In the genomic region with DNA sequence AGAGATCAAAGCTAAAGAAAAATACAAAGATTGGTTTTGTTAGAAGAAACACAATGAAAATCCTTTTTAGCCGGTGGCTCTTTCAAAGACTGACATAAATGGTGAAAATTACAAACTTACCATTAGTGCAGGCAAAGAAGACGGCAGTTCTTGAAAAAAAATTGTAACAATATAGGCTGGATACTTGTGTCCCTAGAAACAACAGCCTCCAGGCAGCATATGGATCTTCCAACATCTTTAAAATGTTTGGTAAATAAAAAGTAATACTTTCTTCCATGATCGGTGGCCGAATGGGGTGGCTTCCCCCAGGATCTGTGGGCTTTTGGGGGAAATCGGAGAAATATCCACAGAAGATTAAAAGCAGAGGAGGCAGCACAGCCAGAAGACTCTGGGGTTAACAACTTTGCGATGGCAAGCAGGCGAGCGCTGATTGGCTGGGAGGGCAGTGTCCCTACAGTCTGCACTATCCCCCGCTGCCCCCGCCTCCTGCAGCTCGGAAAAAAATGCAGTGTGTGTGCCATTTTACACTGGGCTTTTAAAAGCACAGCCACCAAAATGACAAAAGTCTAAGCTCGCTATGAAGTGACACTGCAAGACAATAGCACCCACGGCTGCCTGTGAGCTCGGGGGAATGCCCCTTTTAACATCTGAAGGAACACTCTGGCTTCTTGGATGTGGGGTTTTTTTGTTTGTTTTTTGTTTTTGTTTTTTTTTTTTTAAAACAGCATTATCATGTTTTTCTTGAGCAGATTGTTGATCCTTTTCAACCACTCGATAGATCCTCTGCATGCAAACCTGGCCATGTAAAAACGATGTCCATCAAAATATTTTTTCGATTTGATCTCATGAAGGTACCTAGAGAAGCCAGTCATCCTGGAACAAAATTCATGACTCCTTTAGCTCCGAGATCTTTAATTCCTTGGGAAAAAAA, we compare ENCODE assay signal across 8 cellular contexts. TPM values are rescaled to one million over a fixed set of nuclear protein-coding genes. Genes with fewer than 3 reads are reported as not detected.
DNase-seq lines count a peak whose midpoint lies in the region; ATAC-seq and TF ChIP-seq lines count a peak whose summit lies in the region.

No MANE protein-coding gene starts in this region.

- ATAC-seq in GM21619 (IDR thresholded peaks at IDR 0.05; ENCODE audit: unreplicated experiment): peak; percentile 97

- H3K27ac ChIP-seq in esophagus muscularis mucosa (replicated peaks in 1 of 4): peak overlapping the region; percentile 83 to 86 (median 86)

- no peak for TF ChIP-seq POLR2A in esophagus muscularis mucosa (IDR thresholded peaks at IDR 0.05; ENCODE audit: low read depth)

- peak overlapping the region; percentile 81 for H3K9ac ChIP-seq in mucosa of stomach (ENCODE audit: low read length)

- H3K9me3 ChIP-seq in esophagus muscularis mucosa: no peaks in the 10 kb centered on the region
- no peaks in the 10 kb centered on the region for H3K9me3 ChIP-seq in mucosa of stomach (ENCODE audit: control insufficient read depth, low read length)

- peak overlapping the region; percentile 82 for H3K4me3 ChIP-seq in Jurkat, Clone E6-1 (ENCODE audit: low read length)
- H3K4me3 ChIP-seq in esophagus muscularis mucosa: peak overlapping the region; percentile 64 to 72 (median 70)
- H3K4me3 ChIP-seq in mucosa of stomach (ENCODE audit: low read length): peak overlapping the region; percentile 71

- no peak for TF ChIP-seq EP300 in esophagus muscularis mucosa (IDR thresholded peaks at IDR 0.05)

- H3K36me3 ChIP-seq in esophagus muscularis mucosa (no peaks in the 10 kb centered on the region), mucosa of stomach (ENCODE audit: control insufficient read depth, insufficient read depth, low read length) (no peaks in the 10 kb centered on the region)

- DNase-seq in DMS153 treated with DMSO at 0.1 percent for 48 hours (lab: John Stamatoyannopoulos, UW; ENCODE audit: unreplicated experiment): peak; percentile 51
- DNase-seq in Jurkat, Clone E6-1 (ENCODE audit: low read depth, low spot score): peak; percentile 92
- DNase-seq in OCI-M2 (lab: John Stamatoyannopoulos, UW; ENCODE audit: unreplicated experiment): peak; percentile 50
- peak; percentile 87 for DNase-seq in activated T-cell treated with anti-CD3 and anti-CD28 coated beads, Interleukin-2, amount 50 U/mL, for 1 hour
- DNase-seq in esophagus muscularis mucosa (ENCODE audit: extremely low spot score): peak; percentile 98
- DNase-seq in stimulated activated CD8-positive, alpha-beta memory T cell treated with anti-CD3 and anti-CD28 coated beads, Interleukin-4, amount 100 ng/mL, for 48 hours: peak; percentile 90

- TF ChIP-seq CTCF in esophagus muscularis mucosa (IDR thresholded peaks at IDR 0.05): peak in 1 of 3 experiments; percentile 13

- intact Hi-C loops in esophagus muscularis mucosa (cut with DNase I): no loop called here

- H3K4me1 ChIP-seq in esophagus muscularis mucosa: peaks cover 3 to 37% (median 32%) of the 10 kb centered on the region in 4 donors
- H3K4me1 ChIP-seq in mucosa of stomach (ENCODE audit: control insufficient read depth, insufficient read depth, low read length): peaks cover 14% of the 10 kb centered on the region

- WGBS in esophagus muscularis mucosa: 1% methylated on average over 18 of the region's 18 CpGs

- H3K27me3 ChIP-seq in esophagus muscularis mucosa (no peaks in the 10 kb centered on the region), mucosa of stomach (ENCODE audit: control insufficient read depth, insufficient read depth, low read length) (no peaks in the 10 kb centered on the region)

RNA-seq across cellular contexts. Expression of a gene that starts 31.7 kb away (rescaled TPM):
- polyA plus RNA-seq in Jurkat, Clone E6-1 (2012; ENCODE audit: insufficient read depth, insufficient read length): 20.8 TPM
- 10 to 100 TPM; 23.5 to 40.4 (median 35.2) TPM for total RNA-seq in esophagus muscularis mucosa

Comparison
In these comparisons a context has a peak if more than half of its experiments do, and no peak if none do; other contexts are left out.
1. Peak in every context shown above with its lines: DNase-seq, ATAC-seq, H3K4me3 ChIP-seq and H3K27ac ChIP-seq.